34 cellular contexts compared by ENCODE assay signal in the genomic region with DNA sequence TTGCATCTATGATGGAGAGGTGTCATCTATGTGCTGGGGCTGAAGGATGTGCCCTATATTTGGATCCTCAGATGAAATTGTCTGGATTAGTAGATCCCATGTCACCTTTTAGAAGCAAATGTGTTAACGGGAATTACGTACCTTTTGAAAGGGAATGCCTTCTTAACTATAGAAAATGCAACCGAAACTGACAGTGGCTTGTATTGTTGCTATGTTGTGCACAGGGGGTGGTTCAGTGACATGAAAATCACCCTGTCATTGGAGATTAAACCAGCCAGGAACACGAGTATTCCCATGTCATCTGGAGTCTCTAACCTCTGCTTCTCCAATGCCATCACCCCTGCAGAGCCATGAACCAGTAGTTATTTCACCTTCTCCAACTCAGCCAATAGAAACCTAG.
"Had no signal": no experiment of that assay in that cellular context is flagged by ENCODE, and none has a peak within 500 bp of the region (broad histone marks: within the 10 kb centered on the region; RNA-seq: fewer than 3 reads in every experiment).

No MANE protein-coding gene starts in this region.

- ATAC-seq: Panc1, Right ventricle myocardium inferior, SK-N-SH treated with all-trans-retinoic acid at 6 μM for 48 hours had no signal

- H3K9me3 ChIP-seq: SJCRH30 had no signal

- H3K4me3 ChIP-seq: PC-9, SJCRH30, SK-N-MC had no signal

- H3K27me3 ChIP-seq: SJCRH30 had no signal

- H3K4me1 ChIP-seq: SJCRH30 had no signal

- H3K4me2 ChIP-seq: KMS-11, PC-9 had no signal

- DNase-seq: Karpas-422, KBM-7, NCI-H1048, NCI-H1092 treated with DMSO at 0.1 percent for 48 hours, NCI-H1105 treated with DMSO at 0.1 percent for 48 hours, NCI-H1417, NCI-H1436, NCI-H146, NCI-H1694, NCI-H187, NCI-H1930, NCI-H2029 treated with DMSO at 0.1 percent for 48 hours, NCI-H2081 treated with DMSO at 0.1 percent for 48 hours, NCI-H2107, NCI-H2171, NCI-H226, NCI-H446 treated with DMSO at 0.1 percent for 48 hours, NCI-H510A, NCI-H524, NCI-H526, NCI-H69, NCI-H748 treated with DMSO at 0.1 percent for 48 hours, NCI-H82, PC-9, SHP77, SIG-M5, SJCRH30 had no signal

- H3K9ac ChIP-seq: KMS-11 had no signal

- FAIRE-seq: RCC 7860 had no signal

- H3K27ac ChIP-seq: KMS-11, PC-9, RWPE1, SJCRH30, SK-N-MC had no signal

- H3K36me3 ChIP-seq: SJCRH30 had no signal

- H2AFZ ChIP-seq: PC-9 had no signal
